Comparison of ENCODE assay signal across 8 cellular contexts in genomic region chr6:156699017-156699421, GRCh38.
A peak's percentile ranks its signal among the peaks of the same experiment; 100 is the strongest.
DNase-seq lines count a peak whose midpoint lies in the region; ATAC-seq and TF ChIP-seq lines count a peak whose summit lies in the region.

No MANE protein-coding gene starts in this region.

- TF ChIP-seq CTCF in heart left ventricle (IDR thresholded peaks at IDR 0.05): no peak

- peak; percentile 23 for DNase-seq in activated naive CD4-positive, alpha-beta T cell treated with anti-CD3 and anti-CD28 coated beads for 36 hours
- no peak for DNase-seq in activated naive CD4-positive, alpha-beta T cell treated with Interleukin-2 at 50 U/mL for 16 hours
- no peak for DNase-seq in stimulated activated naive CD8-positive, alpha-beta T cell treated with anti-CD3 and anti-CD28 coated beads, Interleukin-15, amount 100 ng/mL, for 72 hours
- no peak for DNase-seq in NCI-H1105 treated with DMSO at 0.1 percent for 48 hours (lab: John Stamatoyannopoulos, UW)
- no peak for DNase-seq in pons (ENCODE audit: low spot score)
- no peak for DNase-seq in heart left ventricle

- no peaks in the 10 kb centered on the region for H3K27me3 ChIP-seq in heart left ventricle

- peaks cover 5% of the 10 kb centered on the region for H3K27me3 Mint-ChIP-seq in activated naive CD4-positive, alpha-beta T cell treated with anti-CD3 and anti-CD28 coated beads for 36 hours (ENCODE audit: low read depth)
- peaks cover 11% of the 10 kb centered on the region for H3K27me3 Mint-ChIP-seq in activated T-helper 17 cell treated with anti-CD3 and anti-CD28 coated beads, Interleukin-2, amount 50 U/mL, for 72 hours
- peaks cover 20% of the 10 kb centered on the region for H3K27me3 Mint-ChIP-seq in stimulated activated naive CD8-positive, alpha-beta T cell treated with anti-CD3 and anti-CD28 coated beads, Interleukin-15, amount 100 ng/mL, for 72 hours

- no peak overlapping the region for H3K27ac Mint-ChIP-seq in activated naive CD4-positive, alpha-beta T cell treated with anti-CD3 and anti-CD28 coated beads for 36 hours
- H3K27ac Mint-ChIP-seq in activated T-helper 17 cell treated with anti-CD3 and anti-CD28 coated beads, Interleukin-2, amount 50 U/mL, for 72 hours: no peak overlapping the region
- H3K27ac Mint-ChIP-seq in stimulated activated naive CD8-positive, alpha-beta T cell treated with anti-CD3 and anti-CD28 coated beads, Interleukin-15, amount 100 ng/mL, for 72 hours: no peak overlapping the region

- no peaks in the 10 kb centered on the region for H3K9me3 Mint-ChIP-seq in activated naive CD4-positive, alpha-beta T cell treated with anti-CD3 and anti-CD28 coated beads for 36 hours
- no peaks in the 10 kb centered on the region for H3K9me3 Mint-ChIP-seq in activated T-helper 17 cell treated with anti-CD3 and anti-CD28 coated beads, Interleukin-2, amount 50 U/mL, for 72 hours
- no peaks in the 10 kb centered on the region for H3K9me3 Mint-ChIP-seq in stimulated activated naive CD8-positive, alpha-beta T cell treated with anti-CD3 and anti-CD28 coated beads, Interleukin-15, amount 100 ng/mL, for 72 hours

- peaks cover 23% of the 10 kb centered on the region for H3K4me1 Mint-ChIP-seq in activated naive CD4-positive, alpha-beta T cell treated with anti-CD3 and anti-CD28 coated beads for 36 hours (ENCODE audit: low read depth)
- H3K4me1 Mint-ChIP-seq in activated T-helper 17 cell treated with anti-CD3 and anti-CD28 coated beads, Interleukin-2, amount 50 U/mL, for 72 hours: peaks cover 16% of the 10 kb centered on the region
- H3K4me1 Mint-ChIP-seq in stimulated activated naive CD8-positive, alpha-beta T cell treated with anti-CD3 and anti-CD28 coated beads, Interleukin-15, amount 100 ng/mL, for 72 hours: peaks cover 30% of the 10 kb centered on the region

- H3K9me3 ChIP-seq in heart left ventricle: no peaks in the 10 kb centered on the region

- no peak overlapping the region for H3K27ac ChIP-seq in heart left ventricle

- CTCF ChIA-PET in activated naive CD4-positive, alpha-beta T cell treated with anti-CD3 and anti-CD28 coated beads for 36 hours (lab: Charles Lee): no interaction called here

- peaks cover 0 to 19% (median 0%) of the 10 kb centered on the region in 12 donors for H3K4me1 ChIP-seq in heart left ventricle

- no peaks in the 10 kb centered on the region for H3K36me3 Mint-ChIP-seq in activated naive CD4-positive, alpha-beta T cell treated with anti-CD3 and anti-CD28 coated beads for 36 hours (ENCODE audit: low read depth)
- no peaks in the 10 kb centered on the region for H3K36me3 Mint-ChIP-seq in activated T-helper 17 cell treated with anti-CD3 and anti-CD28 coated beads, Interleukin-2, amount 50 U/mL, for 72 hours (ENCODE audit: low read depth)

- TF ChIP-seq POLR2A in heart left ventricle (IDR thresholded peaks at IDR 0.05): no peak

- H3K4me3 ChIP-seq in heart left ventricle: no peak overlapping the region

- 88 to 92% (median 90%) methylated on average over 5 of the region's 5 CpGs for WGBS in heart left ventricle, 4 donors

- H3K36me3 ChIP-seq in heart left ventricle: no peaks in the 10 kb centered on the region

- ATAC-seq in HG03196 (IDR thresholded peaks at IDR 0.05; ENCODE audit: unreplicated experiment) (peak; percentile 43), heart left ventricle (no peak)
- peak; percentile 86 for ATAC-seq in activated T-helper 17 cell treated with anti-CD3 and anti-CD28 coated beads, Interleukin-2, amount 50 U/mL, for 72 hours (replicated peaks)
- peak; percentile 71 for ATAC-seq in stimulated activated naive CD8-positive, alpha-beta T cell treated with anti-CD3 and anti-CD28 coated beads, Interleukin-15, amount 100 ng/mL, for 72 hours

- intact Hi-C loops in activated naive CD4-positive, alpha-beta T cell treated with anti-CD3 and anti-CD28 coated beads for 36 hours (cut with micrococcal nuclease): loop anchor here (5.0 kb wide), 1 partner anchor 158 kb away; no protein-coding TSS in a partner anchor
- intact Hi-C loops in heart left ventricle (cut with DNase I): no loop called here

- H3K4me3 Mint-ChIP-seq in activated naive CD4-positive, alpha-beta T cell treated with anti-CD3 and anti-CD28 coated beads for 36 hours: no peak overlapping the region
- peak overlapping the region; percentile 20 for H3K4me3 Mint-ChIP-seq in activated T-helper 17 cell treated with anti-CD3 and anti-CD28 coated beads, Interleukin-2, amount 50 U/mL, for 72 hours
- peak overlapping the region in 1 of 2 donors; percentile 7 for H3K4me3 Mint-ChIP-seq in stimulated activated naive CD8-positive, alpha-beta T cell treated with anti-CD3 and anti-CD28 coated beads, Interleukin-15, amount 100 ng/mL, for 72 hours

Comparison
In these comparisons a context has a peak if more than half of its experiments do, and no peak if none do; other contexts are left out.
1. ATAC-seq: peak in HG03196 (single experiment), activated T-helper 17 cell treated with anti-CD3 and anti-CD28 coated beads, Interleukin-2, amount 50 U/mL, for 72 hours (single experiment) and stimulated activated naive CD8-positive, alpha-beta T cell treated with anti-CD3 and anti-CD28 coated beads, Interleukin-15, amount 100 ng/mL, for 72 hours (single experiment); none in heart left ventricle (0 of 4).